27 cellular contexts compared by ENCODE assay signal in the genomic region with DNA sequence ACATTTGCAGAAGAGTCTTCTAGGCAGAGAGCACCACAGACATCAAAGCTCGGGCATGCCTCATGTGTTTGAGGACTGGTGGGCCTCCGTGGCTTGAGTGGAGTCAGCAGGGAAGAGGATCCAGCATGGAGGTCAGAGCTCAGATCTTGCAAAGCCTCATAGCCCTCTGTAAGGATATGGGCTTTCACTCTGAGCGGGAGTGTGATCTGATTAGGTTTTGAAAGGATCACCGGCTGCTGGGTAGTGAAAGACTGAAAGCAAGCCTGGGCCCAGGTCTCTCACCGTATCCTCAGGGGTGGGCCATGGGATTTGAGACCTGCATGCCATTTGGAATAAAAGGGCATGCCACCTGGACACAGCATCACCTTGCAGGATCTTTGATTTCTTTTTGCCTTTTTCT.
A peak's percentile ranks its signal among the peaks of the same experiment; 100 is the strongest.
DNase-seq lines count a peak whose midpoint lies in the region; ATAC-seq and TF ChIP-seq lines count a peak whose summit lies in the region.
"Had no signal": no experiment of that assay in that cellular context is flagged by ENCODE, and none has a peak within 500 bp of the region (broad histone marks: within the 10 kb centered on the region; RNA-seq: fewer than 3 reads in every experiment).

No MANE protein-coding gene starts in this region.

- TF ChIP-seq CTCF in MCF 10A (IDR thresholded peaks at IDR 0.05; ENCODE audit: unreplicated experiment) (no peak), breast epithelium (IDR thresholded peaks at IDR 0.05) (no peak), WTC11 (IDR thresholded peaks at IDR 0.05) (no peak)

- H3K27me3 ChIP-seq in breast epithelium: no peaks in the 10 kb centered on the region
- H3K27me3 ChIP-seq: SJSA1 had no signal

- BruUV-seq in MCF 10A (replicated peaks; lab: Mats Ljungman, UMichigan): no TSS peak

- H3K4me1 Mint-ChIP-seq in MCF 10A (ENCODE audit: insufficient read depth, unreplicated experiment): peaks cover 33% of the 10 kb centered on the region
- H3K4me1 Mint-ChIP-seq in WTC11: peaks cover 79% of the 10 kb centered on the region
- H3K4me1 Mint-ChIP-seq in stimulated activated memory B cell treated with anti-CD40 and anti-IgM and Interleukin-4, amounts not matched to agents 10 μg/mL and 1 μg/mL and 100 μg/mL, for 72 hours: no peaks in the 10 kb centered on the region
- H3K4me1 Mint-ChIP-seq: memory B cell; stimulated activated effector memory CD8-positive, alpha-beta T cell treated with anti-CD3 and anti-CD28 coated beads, Interleukin-12 subunit alpha, Interleukin-12 subunit beta, amount 100 ng/mL, for 72 hours had no signal

- intact Hi-C loops in MCF 10A (cut with micrococcal nuclease): no loop called here
- intact Hi-C loops in breast epithelium (cut with DNase I; ENCODE audit: low total_unique reads): no loop called here

- ATAC-seq in WTC11 (no peak; the same call in 1 of the 2 replicates), HG02870 (IDR thresholded peaks at IDR 0.05; ENCODE audit: unreplicated experiment) (no peak), GM18520 (IDR thresholded peaks at IDR 0.05; ENCODE audit: unreplicated experiment) (no peak)
- no peak for ATAC-seq in stimulated activated memory B cell treated with anti-CD40 and anti-IgM and Interleukin-4, amounts not matched to agents 10 μg/mL and 1 μg/mL and 100 μg/mL, for 72 hours
- ATAC-seq: esophagus mucosa; left lobe of liver; stimulated activated effector memory CD8-positive, alpha-beta T cell treated with anti-CD3 and anti-CD28 coated beads, Interleukin-12 subunit alpha, Interleukin-12 subunit beta, amount 100 ng/mL, for 72 hours had no signal

- H3K36me3 Mint-ChIP-seq in MCF 10A (ENCODE audit: insufficient read depth, unreplicated experiment): peaks cover 45% of the 10 kb centered on the region
- H3K36me3 Mint-ChIP-seq in WTC11: peaks cover 4% of the 10 kb centered on the region; the same call in 1 of the 2 replicates
- H3K36me3 Mint-ChIP-seq in stimulated activated memory B cell treated with anti-CD40 and anti-IgM and Interleukin-4, amounts not matched to agents 10 μg/mL and 1 μg/mL and 100 μg/mL, for 72 hours: no peaks in the 10 kb centered on the region
- H3K36me3 Mint-ChIP-seq: activated naive CD8-positive, alpha-beta T cell; memory B cell; stimulated activated effector memory CD8-positive, alpha-beta T cell treated with anti-CD3 and anti-CD28 coated beads, Interleukin-12 subunit alpha, Interleukin-12 subunit beta, amount 100 ng/mL, for 72 hours had no signal

- no peak for TF ChIP-seq POLR2A in breast epithelium (IDR thresholded peaks at IDR 0.05)

- H3K27me3 Mint-ChIP-seq in MCF 10A (ENCODE audit: insufficient read depth, unreplicated experiment): no peaks in the 10 kb centered on the region
- H3K27me3 Mint-ChIP-seq in WTC11 (ENCODE audit: low read depth): no peaks in the 10 kb centered on the region
- no peaks in the 10 kb centered on the region for H3K27me3 Mint-ChIP-seq in stimulated activated memory B cell treated with anti-CD40 and anti-IgM and Interleukin-4, amounts not matched to agents 10 μg/mL and 1 μg/mL and 100 μg/mL, for 72 hours
- H3K27me3 Mint-ChIP-seq: type B pancreatic cell had no signal

- CTCF ChIA-PET in MCF 10A (lab: Yijun Ruan, JAX): interaction anchor here (0.8 to 1.4 kb wide), 3 partner anchors 9 to 100 kb away, joined by 3 to 5 read pairs (median 3); no protein-coding TSS in a partner anchor
- CTCF ChIA-PET in WTC11 (lab: Charles Lee): interaction anchor here (1.5 kb wide), 1 partner anchor 456 kb away, joined by 5 read pairs; no protein-coding TSS in a partner anchor

- H3K27ac ChIP-seq in breast epithelium (no peak overlapping the region), mesodermal cell (ENCODE audit: low read depth, low read length, severe bottlenecking) (peak overlapping the region; percentile 41)
- H3K27ac ChIP-seq: SJSA1 had no signal

- H3K4me3 Mint-ChIP-seq in MCF 10A (ENCODE audit: unreplicated experiment) (no peak overlapping the region), WTC11 (no peak overlapping the region)
- no peak overlapping the region for H3K4me3 Mint-ChIP-seq in stimulated activated memory B cell treated with anti-CD40 and anti-IgM and Interleukin-4, amounts not matched to agents 10 μg/mL and 1 μg/mL and 100 μg/mL, for 72 hours
- H3K4me3 Mint-ChIP-seq: activated naive CD8-positive, alpha-beta T cell; activated T-cell treated with anti-CD3 and anti-CD28 coated beads, Interleukin-2, amount 50 U/mL, for 24 hours; memory B cell; stimulated activated effector memory CD8-positive, alpha-beta T cell treated with anti-CD3 and anti-CD28 coated beads, Interleukin-12 subunit alpha, Interleukin-12 subunit beta, amount 100 ng/mL, for 72 hours; type B pancreatic cell had no signal

- no peaks in the 10 kb centered on the region for H3K36me3 ChIP-seq in breast epithelium
- peaks cover 58% of the 10 kb centered on the region for H3K36me3 ChIP-seq in mesodermal cell (ENCODE audit: control insufficient read depth, insufficient read depth, low read length)

- H3K27ac Mint-ChIP-seq in MCF 10A (ENCODE audit: low read depth, unreplicated experiment) (peak overlapping the region; percentile 23), WTC11 (peak overlapping the region; percentile 81)
- no peak overlapping the region for H3K27ac Mint-ChIP-seq in stimulated activated memory B cell treated with anti-CD40 and anti-IgM and Interleukin-4, amounts not matched to agents 10 μg/mL and 1 μg/mL and 100 μg/mL, for 72 hours
- H3K27ac Mint-ChIP-seq: activated naive CD8-positive, alpha-beta T cell; activated T-cell treated with anti-CD3 and anti-CD28 coated beads, Interleukin-2, amount 50 U/mL, for 24 hours; memory B cell; stimulated activated effector memory CD8-positive, alpha-beta T cell treated with anti-CD3 and anti-CD28 coated beads, Interleukin-12 subunit alpha, Interleukin-12 subunit beta, amount 100 ng/mL, for 72 hours; type B pancreatic cell had no signal

- 86 to 96% methylated on average over 5 of the region's 5 CpGs for WGBS in mesodermal cell (ENCODE audit: insufficient coverage in 2 of 2), 2 experiments

- DNase-seq in MCF 10A (ENCODE audit: unreplicated experiment): no peak
- DNase-seq in breast epithelium (ENCODE audit: low spot score in 2 of 2): no peak
- no peak for DNase-seq in WTC11 (ENCODE audit: low spot score)
- no peak for DNase-seq in NCI-H748 treated with DMSO at 0.1 percent for 48 hours (lab: John Stamatoyannopoulos, UW)
- DNase-seq: 8988T; activated effector memory CD4-positive, alpha-beta T cell treated with anti-CD3 and anti-CD28 coated beads, Interleukin-2, amount 50 U/mL, for 16 hours; activated T-cell treated with anti-CD3 and anti-CD28 coated beads, Interleukin-2, amount 50 U/mL, for 24 hours; anterior cingulate cortex; Calu3; cortex of kidney; DMS79 treated with DMSO at 0.1 percent for 48 hours; GF-D8; Kasumi-1; NCI-H1417 treated with DMSO at 0.1 percent for 48 hours; NCI-H226; nucleus accumbens had no signal

- no peaks in the 10 kb centered on the region for H3K9me3 Mint-ChIP-seq in MCF 10A (ENCODE audit: unreplicated experiment)
- no peaks in the 10 kb centered on the region for H3K9me3 Mint-ChIP-seq in WTC11
- H3K9me3 Mint-ChIP-seq in stimulated activated memory B cell treated with anti-CD40 and anti-IgM and Interleukin-4, amounts not matched to agents 10 μg/mL and 1 μg/mL and 100 μg/mL, for 72 hours: no peaks in the 10 kb centered on the region
- H3K9me3 Mint-ChIP-seq: activated T-cell treated with anti-CD3 and anti-CD28 coated beads, Interleukin-2, amount 50 U/mL, for 24 hours; memory B cell; stimulated activated effector memory CD8-positive, alpha-beta T cell treated with anti-CD3 and anti-CD28 coated beads, Interleukin-12 subunit alpha, Interleukin-12 subunit beta, amount 100 ng/mL, for 72 hours; type B pancreatic cell had no signal

- no peaks in the 10 kb centered on the region for H3K9me3 ChIP-seq in breast epithelium
- H3K9me3 ChIP-seq in mesodermal cell (ENCODE audit: control insufficient read depth, low read length): no peaks in the 10 kb centered on the region
- H3K9me3 ChIP-seq: SJSA1 had no signal

- H3K4me3 ChIP-seq in breast epithelium: no peak overlapping the region
- H3K4me3 ChIP-seq in mesodermal cell (ENCODE audit: extremely low read depth, insufficient read depth, low read length, poor library complexity, severe bottlenecking): no peak overlapping the region
- H3K4me3 ChIP-seq: SJSA1 had no signal

- POLR2A ChIA-PET in MCF 10A (lab: Yijun Ruan, JAX): interaction anchor here (0.8 to 3.0 kb wide), 6 partner anchors 14 to 110 kb away, joined by 4 to 11 read pairs (median 5); no protein-coding TSS in a partner anchor
- POLR2A ChIA-PET in WTC11 (lab: Charles Lee): no interaction called here

- H3K4me1 ChIP-seq in breast epithelium (no peaks in the 10 kb centered on the region), mesodermal cell (ENCODE audit: control insufficient read depth, insufficient read depth, low read length, poor library complexity, severe bottlenecking) (peaks cover 39% of the 10 kb centered on the region)

TF ChIP-seq in WTC11, 78 proteins besides CTCF, POLR2A, EP300 and RAD21:
- TF ChIP-seq GTF2I (CRISPR knock-in tag; conservative IDR thresholded peaks at IDR 0.05) (no peak), SP1 (CRISPR knock-in tag; conservative IDR thresholded peaks at IDR 0.05) (no peak), ZNF138 (CRISPR knock-in tag; conservative IDR thresholded peaks at IDR 0.05) (no peak), SMAD3 (CRISPR knock-in tag; IDR thresholded peaks at IDR 0.05; ENCODE audit: borderline replicate concordance) (no peak), SMAD4 (CRISPR knock-in tag; IDR thresholded peaks at IDR 0.05) (no peak), GRHL2 (CRISPR knock-in tag; IDR thresholded peaks at IDR 0.05; ENCODE audit: insufficient replicate concordance, severe bottlenecking) (no peak), NFE2L1 (CRISPR knock-in tag; IDR thresholded peaks at IDR 0.05) (no peak)
